In genomic region chr9:73683862-73684591, GRCh38 we compare ENCODE assay signal across 9 cellular contexts.
DNase-seq lines count a peak whose midpoint lies in the region; ATAC-seq, FAIRE-seq and TF ChIP-seq lines count a peak whose summit lies in the region.
"Had no signal": no experiment of that assay in that cellular context is flagged by ENCODE, and none has a peak within 500 bp of the region (broad histone marks: within the 10 kb centered on the region; RNA-seq: fewer than 3 reads in every experiment).

No MANE protein-coding gene starts in this region.

- H3K4me3 ChIP-seq in A673 (ENCODE audit: low read depth, low read length, poor library complexity, severe bottlenecking), result no peak overlapping the region
- no peak overlapping the region for H3K4me3 ChIP-seq in K562

- H3K4me1 ChIP-seq in A673 (ENCODE audit: insufficient read depth, low read length, poor library complexity, severe bottlenecking), result no peaks in the 10 kb centered on the region
- no peaks in the 10 kb centered on the region for H3K4me1 ChIP-seq in K562 (replicated peaks in 1 of 2; ENCODE audit: control insufficient read depth in 2 of 2, insufficient read depth in 2 of 2, low read length in 2 of 2)

- no peaks in the 10 kb centered on the region for H4K20me1 ChIP-seq in K562 (replicated peaks; ENCODE audit: control insufficient read depth, insufficient read depth, low read length)

- intact Hi-C loops in A673 (cut with micrococcal nuclease; ENCODE audit: unreplicated experiment), result loop anchor here (1.0 to 5.0 kb wide), 5 partner anchors 323 to 1058 kb away; no protein-coding TSS in a partner anchor
- intact Hi-C loops in K562 (cut with micrococcal nuclease), result loop anchor here (1.0 to 10.0 kb wide), 2 partner anchors 887 to 1061 kb away; no protein-coding TSS in a partner anchor
- intact Hi-C loops in posterior vena cava (cut with DNase I), result no loop called here

- H2AFZ ChIP-seq in K562 (ENCODE audit: low read depth, low read length), result no peak overlapping the region

- no peaks in the 10 kb centered on the region for H3K79me2 ChIP-seq in K562 (ENCODE audit: control insufficient read depth, insufficient read depth, low read length)

- FAIRE-seq in K562 (lab: Jason Lieb, UNC), result no peak
- FAIRE-seq: colon had no signal

- TF ChIP-seq CTCF in A673 (conservative IDR thresholded peaks at IDR 0.05; ENCODE audit: low read depth, low read length) (peak; percentile 70), K562 (IDR thresholded peaks at IDR 0.05 in 2 of 3, conservative IDR thresholded peaks at IDR 0.05 in 1 of 3; ENCODE audit: insufficient read depth in 2 of 3, low read depth in 1 of 3, low read length in 3 of 3) (peak in 2 of 3 experiments; percentile 39 to 59; a peak in 4 of 6 replicates), neural crest cell (conservative IDR thresholded peaks at IDR 0.05) (peak; percentile 77)

- H3K4me1 Mint-ChIP-seq in neural crest cell, result no peaks in the 10 kb centered on the region

- no peaks in the 10 kb centered on the region for H3K27me3 Mint-ChIP-seq in neural crest cell (ENCODE audit: low read depth)

- no peaks in the 10 kb centered on the region for H3K9me3 ChIP-seq in A673 (ENCODE audit: low read depth, low read length, poor library complexity, severe bottlenecking)
- H3K9me3 ChIP-seq in K562 (replicated peaks; ENCODE audit: control insufficient read depth, insufficient read depth, low read depth, low read length), result no peaks in the 10 kb centered on the region

- H3K36me3 ChIP-seq in A673 (ENCODE audit: insufficient read depth, low read length, poor library complexity, severe bottlenecking), result no peaks in the 10 kb centered on the region
- H3K36me3 ChIP-seq in K562 (ENCODE audit: control insufficient read depth, insufficient read depth, low read length), result no peaks in the 10 kb centered on the region

- no peaks in the 10 kb centered on the region for H3K9me1 ChIP-seq in K562 (ENCODE audit: control insufficient read depth, insufficient read depth, low read length)

- TF ChIP-seq EP300 in K562 (IDR thresholded peaks at IDR 0.05; ENCODE audit: low read length), result no peak

- POLR2A ChIA-PET in A673 (lab: Charles Lee; ENCODE audit: low non-redundant PET) (no interaction called here), K562 (lab: Yijun Ruan, JAX) (no interaction called here)

- H3K27me3 ChIP-seq in A673 (replicated peaks; ENCODE audit: insufficient read depth, low read depth, low read length, poor library complexity), result no peaks in the 10 kb centered on the region
- no peaks in the 10 kb centered on the region for H3K27me3 ChIP-seq in K562 (ENCODE audit: control insufficient read depth in 2 of 2, insufficient read depth in 2 of 2, low read length in 2 of 2)

- in situ Hi-C loops in K562 (cut with MboI), result loop anchor here (25.0 kb wide), 1 partner anchor 1053 kb away; no protein-coding TSS in a partner anchor

- H3K27ac ChIP-seq in A673 (ENCODE audit: low read depth, low read length, poor library complexity, severe bottlenecking) (no peak overlapping the region), K562 (ENCODE audit: extremely low read depth, low read depth, low read length) (no peak overlapping the region)

- ATAC-seq in GM18511 (IDR thresholded peaks at IDR 0.05; ENCODE audit: unreplicated experiment) (peak; percentile 67), K562 (no peak), GM21528 (IDR thresholded peaks at IDR 0.05; ENCODE audit: low FRiP score, unreplicated experiment) (no peak)

- no peak overlapping the region for H3K9ac ChIP-seq in K562 (ENCODE audit: insufficient read depth in 1 of 2, low read depth in 2 of 2, low read length in 2 of 2)

- BruUV-seq in A673 (replicated peaks; lab: Mats Ljungman, UMichigan), result no TSS peak
- BruUV-seq in K562 (replicated peaks; lab: Mats Ljungman, UMichigan), result no TSS peak

- H3K36me3 Mint-ChIP-seq in neural crest cell (ENCODE audit: low read depth), result no peaks in the 10 kb centered on the region

- DNase-seq in A673 (ENCODE audit: low spot score), result peak; percentile 48
- DNase-seq in LoVo (ENCODE audit: low spot score), result peak; percentile 47
- DNase-seq in K562 (ENCODE audit: extremely low read depth in 1 of 4, low spot score in 3 of 4), result peak in 1 of 4 experiments; percentile 21
- DNase-seq in neural crest cell (ENCODE audit: low read depth, low spot score), result no peak
- no peak for DNase-seq in posterior vena cava (ENCODE audit: low spot score)
- no peak for DNase-seq in GM19238 (ENCODE audit: insufficient read length, low spot score)

- no peak overlapping the region for H3K4me2 ChIP-seq in K562 (ENCODE audit: insufficient read depth, low read length)

- TF ChIP-seq POLR2A in K562 (conservative IDR thresholded peaks at IDR 0.05), result no peak

- H3K4me3 Mint-ChIP-seq in neural crest cell, result no peak overlapping the region

- H3K27ac Mint-ChIP-seq in neural crest cell (ENCODE audit: unreplicated experiment), result no peak overlapping the region

- CTCF ChIA-PET in A673 (lab: Charles Lee) (interaction anchor here (0.6 kb wide), 1 partner anchor 599 kb away, joined by 7 read pairs; no protein-coding TSS in a partner anchor), K562 (lab: Yijun Ruan, JAX; ENCODE audit: low intra/inter-chr PET ratio) (interaction anchor here (0.7 kb wide), 1 partner anchor 887 kb away, joined by 3 read pairs; no protein-coding TSS in a partner anchor)

- H3K9me3 Mint-ChIP-seq in neural crest cell, result no peaks in the 10 kb centered on the region

- peak; percentile 53 to 55 for TF ChIP-seq RAD21 in K562 (CRISPR knock-in tag; conservative IDR thresholded peaks at IDR 0.05 in 1 of 2, IDR thresholded peaks at IDR 0.05 in 1 of 2)

TF ChIP-seq in K562, 482 proteins besides CTCF, POLR2A, EP300 and RAD21:
- TF ChIP-seq ZNF140 (CRISPR knock-in tag; IDR thresholded peaks at IDR 0.05) (no peak), BRF1 (IDR thresholded peaks at IDR 0.05; ENCODE audit: borderline replicate concordance, extremely low read depth, insufficient read length) (no peak), ZMIZ1 (IDR thresholded peaks at IDR 0.05; ENCODE audit: low read depth in 2 of 2, low read length in 2 of 2) (no peak), ZNF592 (IDR thresholded peaks at IDR 0.05) (no peak), JUNB (CRISPR knock-in tag; conservative IDR thresholded peaks at IDR 0.05) (no peak), NR4A1 (CRISPR knock-in tag; IDR thresholded peaks at IDR 0.05) (no peak), NR4A1 (tag; IDR thresholded peaks at IDR 0.05) (no peak), SMC3 (conservative IDR thresholded peaks at IDR 0.05; ENCODE audit: insufficient read depth, low read depth, low read length) (0 out of 2 replicates have a peak, but pooled peaks have one; percentile 18)

Comparison
In these comparisons a context has a peak if more than half of its experiments do, and no peak if none do; other contexts are left out.
1. DNase-seq: peak in A673 (single experiment) and LoVo (single experiment); none in neural crest cell (single experiment), posterior vena cava (single experiment) and GM19238 (single experiment).
2. intact Hi-C loops: an anchor here in A673 (1.0 to 5.0 kb wide) and K562 (1.0 to 10.0 kb wide); none called in posterior vena cava.
3. Peak in every context shown above with its lines, with median percentiles within 50 percentile points of each other: CTCF ChIP-seq.